Comparison of ENCODE assay signal across 8 cellular contexts in the genomic region with DNA sequence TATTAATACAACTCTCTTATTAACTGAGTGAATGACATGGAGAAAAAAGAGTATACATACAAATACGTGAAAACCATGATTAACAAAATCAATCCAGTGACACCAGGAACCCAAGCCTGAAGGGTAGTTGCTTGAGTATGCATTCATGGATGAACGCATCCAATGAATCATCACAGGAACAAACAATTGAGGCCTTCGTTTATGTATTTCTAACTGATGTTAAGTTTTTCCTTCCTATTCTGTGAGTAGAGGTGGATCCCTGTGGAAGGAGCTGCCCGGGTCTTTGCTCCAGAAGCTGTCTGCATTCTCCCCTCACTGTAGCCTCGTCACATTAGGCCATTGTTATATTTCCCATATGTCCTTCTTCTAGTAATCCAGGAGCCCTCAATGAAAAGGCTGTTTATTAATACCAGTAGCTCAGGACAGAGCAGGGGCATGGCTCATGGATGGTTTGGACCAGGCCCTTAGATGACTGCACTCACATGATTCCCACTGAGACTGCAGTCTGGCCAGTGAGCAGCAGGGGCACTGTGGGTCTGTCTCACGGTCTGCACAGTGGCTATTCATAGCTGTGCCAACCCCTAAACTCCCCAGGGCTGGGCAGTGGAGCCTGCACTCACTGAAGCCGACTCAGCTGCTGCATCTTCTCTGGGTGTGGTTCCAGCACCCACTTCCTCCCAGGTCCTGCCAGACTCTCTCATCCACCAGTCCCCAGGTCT.
A peak's percentile ranks its signal among the peaks of the same experiment; 100 is the strongest.
DNase-seq lines count a peak whose midpoint lies in the region; ATAC-seq, FAIRE-seq and TF ChIP-seq lines count a peak whose summit lies in the region.

No MANE protein-coding gene starts in this region.

- TF ChIP-seq CTCF in bronchial epithelial cell (IDR thresholded peaks at IDR 0.05; ENCODE audit: insufficient read depth, low read length, severe bottlenecking) (peak; percentile 71), liver (IDR thresholded peaks at IDR 0.05; ENCODE audit: low read depth, low read length, missing input control) (peak; percentile 38), thoracic aorta (IDR thresholded peaks at IDR 0.05) (peak; percentile 21)

- H3K27me3 ChIP-seq in bronchial epithelial cell (ENCODE audit: control insufficient read depth, insufficient read depth, low read length) (no peaks in the 10 kb centered on the region), liver (ENCODE audit: control insufficient read depth in 4 of 4, insufficient read depth in 4 of 4, low read length in 3 of 4) (no peaks in the 10 kb centered on the region), thoracic aorta (replicated peaks; ENCODE audit: insufficient read depth) (no peaks in the 10 kb centered on the region)

- no peak overlapping the region for H3K27ac ChIP-seq in liver (ENCODE audit: low read depth in 1 of 2, low read length in 2 of 2)
- no peak overlapping the region for H3K27ac ChIP-seq in thoracic aorta

- peaks cover 0 to 3% (median 0%) of the 10 kb centered on the region in 4 donors for H3K4me1 ChIP-seq in liver (ENCODE audit: control insufficient read depth in 4 of 4, insufficient read depth in 4 of 4, low read length in 3 of 4)
- no peaks in the 10 kb centered on the region for H3K4me1 ChIP-seq in thoracic aorta (ENCODE audit: control insufficient read depth in 1 of 2, low read depth in 2 of 2)

- peak; percentile 12 for DNase-seq in NCI-H146 (lab: John Stamatoyannopoulos, UW)
- DNase-seq in NCI-H146 treated with DMSO at 0.1 percent for 48 hours (lab: John Stamatoyannopoulos, UW; ENCODE audit: unreplicated experiment), result no peak
- peak; percentile 70 for DNase-seq in OCI-M1 (lab: John Stamatoyannopoulos, UW)
- peak; percentile 93 for DNase-seq in bronchial epithelial cell (ENCODE audit: low read depth)
- no peak for DNase-seq in thoracic aorta (ENCODE audit: low spot score)

- FAIRE-seq in bronchial epithelial cell (lab: Jason Lieb, UNC), result peak; percentile 84

- H3K36me3 ChIP-seq in bronchial epithelial cell (ENCODE audit: control insufficient read depth, insufficient read depth, low read length) (no peaks in the 10 kb centered on the region), liver (ENCODE audit: control insufficient read depth in 4 of 4, insufficient read depth in 3 of 4, low read depth in 1 of 4, low read length in 3 of 4) (no peaks in the 10 kb centered on the region), thoracic aorta (no peaks in the 10 kb centered on the region)

- H3K9ac ChIP-seq in liver (ENCODE audit: low read depth in 1 of 2, low read length in 2 of 2), result no peak overlapping the region

- WGBS in liver, result 76% methylated on average over 7 of the region's 7 CpGs

- ATAC-seq in GM19035 (IDR thresholded peaks at IDR 0.05; ENCODE audit: unreplicated experiment), result peak; percentile 87
- peak; percentile 91 for ATAC-seq in HG03097 (IDR thresholded peaks at IDR 0.05; ENCODE audit: low FRiP score, unreplicated experiment)
- peak; percentile 50 for ATAC-seq in thoracic aorta (ENCODE audit: insufficient number of reproducible peaks, low FRiP score, low read depth)

- no peak overlapping the region for H3K4me3 ChIP-seq in bronchial epithelial cell (ENCODE audit: low read depth, low read length)
- H3K4me3 ChIP-seq in liver (ENCODE audit: low read depth in 1 of 3, low read length in 3 of 3), result no peak overlapping the region
- no peak overlapping the region for H3K4me3 ChIP-seq in thoracic aorta

- H3K9me3 ChIP-seq in liver (ENCODE audit: control insufficient read depth in 4 of 4, low read length in 3 of 4) (no peaks in the 10 kb centered on the region), thoracic aorta (no peaks in the 10 kb centered on the region)

- peak; percentile 10 to 56 for TF ChIP-seq RAD21 in liver (IDR thresholded peaks at IDR 0.05)

TF ChIP-seq in liver, 16 proteins besides CTCF, POLR2A, EP300 and RAD21:
- TF ChIP-seq, protein P1, sequence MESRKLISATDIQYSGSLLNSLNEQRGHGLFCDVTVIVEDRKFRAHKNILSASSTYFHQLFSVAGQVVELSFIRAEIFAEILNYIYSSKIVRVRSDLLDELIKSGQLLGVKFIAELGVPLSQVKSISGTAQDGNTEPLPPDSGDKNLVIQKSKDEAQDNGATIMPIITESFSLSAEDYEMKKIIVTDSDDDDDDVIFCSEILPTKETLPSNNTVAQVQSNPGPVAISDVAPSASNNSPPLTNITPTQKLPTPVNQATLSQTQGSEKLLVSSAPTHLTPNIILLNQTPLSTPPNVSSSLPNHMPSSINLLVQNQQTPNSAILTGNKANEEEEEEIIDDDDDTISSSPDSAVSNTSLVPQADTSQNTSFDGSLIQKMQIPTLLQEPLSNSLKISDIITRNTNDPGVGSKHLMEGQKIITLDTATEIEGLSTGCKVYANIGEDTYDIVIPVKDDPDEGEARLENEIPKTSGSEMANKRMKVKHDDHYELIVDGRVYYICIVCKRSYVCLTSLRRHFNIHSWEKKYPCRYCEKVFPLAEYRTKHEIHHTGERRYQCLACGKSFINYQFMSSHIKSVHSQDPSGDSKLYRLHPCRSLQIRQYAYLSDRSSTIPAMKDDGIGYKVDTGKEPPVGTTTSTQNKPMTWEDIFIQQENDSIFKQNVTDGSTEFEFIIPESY (IDR thresholded peaks at IDR 0.05), result no peak
- TF ChIP-seq JUND (IDR thresholded peaks at IDR 0.05) (no peak), FOXA2 (IDR thresholded peaks at IDR 0.05) (no peak), HNF4A (conservative IDR thresholded peaks at IDR 0.05) (no peak), NR2F2 (IDR thresholded peaks at IDR 0.05) (no peak)
- TF ChIP-seq, protein P2, sequence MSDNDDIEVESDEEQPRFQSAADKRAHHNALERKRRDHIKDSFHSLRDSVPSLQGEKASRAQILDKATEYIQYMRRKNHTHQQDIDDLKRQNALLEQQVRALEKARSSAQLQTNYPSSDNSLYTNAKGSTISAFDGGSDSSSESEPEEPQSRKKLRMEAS (IDR thresholded peaks at IDR 0.05), result no peak
TF ChIP-seq in liver: peak in this region for 0.

Comparison
In these comparisons a context has a peak if more than half of its experiments do, and no peak if none do; other contexts are left out.
1. DNase-seq: peak in NCI-H146 (single experiment), OCI-M1 (single experiment) and bronchial epithelial cell (single experiment); none in NCI-H146 treated with DMSO at 0.1 percent for 48 hours (single experiment) and thoracic aorta (single experiment).
2. CTCF ChIP-seq: peak in every context shown above with its lines; median percentile 71 in bronchial epithelial cell; 38 in liver; 21 in thoracic aorta.
3. Peak in every context shown above with its lines, with median percentiles within 50 percentile points of each other: ATAC-seq.